16 cellular contexts compared by ENCODE assay signal in the genomic region with DNA sequence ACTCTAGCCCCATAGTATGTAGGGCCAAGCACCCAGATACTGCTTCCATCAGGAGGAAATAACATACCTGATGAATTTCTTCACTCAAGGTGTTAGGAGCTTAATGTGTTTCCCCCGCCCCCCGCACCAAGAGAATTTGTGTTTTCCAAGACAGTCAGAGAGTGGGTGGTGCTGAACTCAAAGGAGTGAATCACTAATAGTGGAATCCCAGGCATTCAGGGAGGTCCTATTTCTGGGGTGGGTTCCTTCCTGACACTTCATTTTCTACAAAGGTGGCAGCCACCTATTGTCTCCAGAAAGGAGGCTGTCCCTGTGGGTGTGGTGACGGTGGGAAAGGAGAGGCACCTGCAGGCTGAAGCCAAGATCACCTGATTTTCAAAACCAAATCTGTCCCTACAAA. TPM values are rescaled to one million over a fixed set of nuclear protein-coding genes. Genes with fewer than 3 reads are reported as not detected.
DNase-seq lines count a peak whose midpoint lies in the region; ATAC-seq and TF ChIP-seq lines count a peak whose summit lies in the region.
"Had no signal": no experiment of that assay in that cellular context is flagged by ENCODE, and none has a peak within 500 bp of the region (broad histone marks: within the 10 kb centered on the region; RNA-seq: fewer than 3 reads in every experiment).

No MANE protein-coding gene starts in this region.

- H3K36me3 Mint-ChIP-seq in Caco-2 (ENCODE audit: insufficient read depth, unreplicated experiment): no peaks in the 10 kb centered on the region
- H3K36me3 Mint-ChIP-seq: activated naive CD8-positive, alpha-beta T cell treated with anti-CD3 and anti-CD28 coated beads for 36 hours; memory B cell had no signal

- peak overlapping the region; percentile 39 for H3K27ac Mint-ChIP-seq in Caco-2 (ENCODE audit: unreplicated experiment)
- H3K27ac Mint-ChIP-seq: activated naive CD8-positive, alpha-beta T cell treated with anti-CD3 and anti-CD28 coated beads for 36 hours; memory B cell had no signal

- DNase-seq in Caco-2: peak in 1 of 2 experiments; percentile 17
- peak; percentile 40 for DNase-seq in M059J (ENCODE audit: low read depth)
- peak; percentile 34 for DNase-seq in choroid plexus epithelial cell (ENCODE audit: low read depth)
- DNase-seq in kidney glomerular epithelial cell (lab: John Stamatoyannopoulos, UW): peak; percentile 48
- no peak for DNase-seq in activated gamma-delta T cell treated with Interleukin-2 at 50 U/mL for 16 hours
- DNase-seq in NCI-H187 (lab: John Stamatoyannopoulos, UW): no peak
- DNase-seq: activated naive CD8-positive, alpha-beta T cell treated with anti-CD3 and anti-CD28 coated beads for 36 hours; NCI-H2081 treated with DMSO at 0.1 percent for 48 hours; spleen had no signal

- no peaks in the 10 kb centered on the region for H3K27me3 Mint-ChIP-seq in Caco-2 (ENCODE audit: insufficient read depth, unreplicated experiment)

- intact Hi-C loops in Caco-2 (cut with micrococcal nuclease; ENCODE audit: unreplicated experiment): no loop called here

- POLR2A ChIA-PET in Caco-2 (lab: Charles Lee): no interaction called here

- TF ChIP-seq CTCF in Caco-2 (IDR thresholded peaks at IDR 0.05; ENCODE audit: insufficient read depth in 1 of 2, low read depth in 1 of 2, low read length in 1 of 2, severe bottlenecking in 1 of 2, unreplicated experiment in 1 of 2) (no peak), choroid plexus epithelial cell (conservative IDR thresholded peaks at IDR 0.05; ENCODE audit: low read depth, low read length) (no peak)

- no peak overlapping the region for H3K4me3 Mint-ChIP-seq in Caco-2 (ENCODE audit: unreplicated experiment)
- H3K4me3 Mint-ChIP-seq: activated naive CD8-positive, alpha-beta T cell treated with anti-CD3 and anti-CD28 coated beads for 36 hours; memory B cell had no signal

- H3K4me1 Mint-ChIP-seq in Caco-2 (ENCODE audit: low read depth, unreplicated experiment): peaks cover 12% of the 10 kb centered on the region
- H3K4me1 Mint-ChIP-seq: activated naive CD8-positive, alpha-beta T cell treated with anti-CD3 and anti-CD28 coated beads for 36 hours; memory B cell had no signal

- H3K9me3 ChIP-seq in Caco-2: no peaks in the 10 kb centered on the region
- H3K9me3 ChIP-seq: spleen had no signal

- H3K36me3 ChIP-seq in Caco-2 (ENCODE audit: control insufficient read depth, insufficient read depth, low read length): no peaks in the 10 kb centered on the region
- H3K36me3 ChIP-seq: spleen had no signal

- CTCF ChIA-PET in Caco-2 (lab: Charles Lee): no interaction called here

- H3K9me3 Mint-ChIP-seq in Caco-2 (ENCODE audit: unreplicated experiment): no peaks in the 10 kb centered on the region
- H3K9me3 Mint-ChIP-seq: activated naive CD8-positive, alpha-beta T cell treated with anti-CD3 and anti-CD28 coated beads for 36 hours; memory B cell had no signal

- ATAC-seq in GM18870 (IDR thresholded peaks at IDR 0.05; ENCODE audit: unreplicated experiment) (no peak), GM21723 (IDR thresholded peaks at IDR 0.05; ENCODE audit: unreplicated experiment) (no peak)

- BruUV-seq in Caco-2 (replicated peaks; lab: Mats Ljungman, UMichigan): no TSS peak

- peaks cover 15% of the 10 kb centered on the region for H3K4me1 ChIP-seq in Caco-2
- H3K4me1 ChIP-seq: spleen had no signal

- no peaks in the 10 kb centered on the region for H3K27me3 ChIP-seq in Caco-2 (replicated peaks; ENCODE audit: control insufficient read depth, insufficient read depth, low read length)

- H3K4me3 ChIP-seq in Caco-2 (ENCODE audit: low read depth, low read length) (no peak overlapping the region), choroid plexus epithelial cell (ENCODE audit: low read depth, low read length) (no peak overlapping the region)
- H3K4me3 ChIP-seq: coronary artery, spleen had no signal

RNA-seq across cellular contexts. Expression of gene ELF5, which starts 50.8 kb away (rescaled TPM):
- 0.11 and 0.26 TPM in 2 replicates for total RNA-seq in Caco-2 (2022)
- 0.30 and 0.79 TPM in 2 replicates for total RNA-seq in M059J (2014; rRNA removed; shearing (Covaris generic))
- total RNA-seq: activated naive CD8-positive, alpha-beta T cell treated with anti-CD3 and anti-CD28 coated beads for 36 hours; omental fat pad; Right ventricle myocardium inferior; T-helper 2 cell treated with Interferon-gamma antibody and Interleukin-4, amounts not matched to agents 100 ng/mL and 5 ng/mL, for 36 hours had no signal

RNA-seq across cellular contexts. Expression of gene EHF, which starts 56.5 kb away (rescaled TPM):
- total RNA-seq in Caco-2 (2022): 0.11 and 0.21 TPM in 2 replicates
- 0.25 and 0.81 TPM in 2 replicates for total RNA-seq in M059J (2014; rRNA removed; shearing (Covaris generic))
- total RNA-seq: activated naive CD8-positive, alpha-beta T cell treated with anti-CD3 and anti-CD28 coated beads for 36 hours; T-helper 2 cell treated with Interferon-gamma antibody and Interleukin-4, amounts not matched to agents 100 ng/mL and 5 ng/mL, for 36 hours had no signal

Comparison
In these comparisons a context has a peak if more than half of its experiments do, and no peak if none do; other contexts are left out.
1. DNase-seq: peak in M059J (single experiment), choroid plexus epithelial cell (single experiment) and kidney glomerular epithelial cell (single experiment); none in activated gamma-delta T cell treated with Interleukin-2 at 50 U/mL for 16 hours (single experiment) and NCI-H187 (0 of 2).